In the genomic region with DNA sequence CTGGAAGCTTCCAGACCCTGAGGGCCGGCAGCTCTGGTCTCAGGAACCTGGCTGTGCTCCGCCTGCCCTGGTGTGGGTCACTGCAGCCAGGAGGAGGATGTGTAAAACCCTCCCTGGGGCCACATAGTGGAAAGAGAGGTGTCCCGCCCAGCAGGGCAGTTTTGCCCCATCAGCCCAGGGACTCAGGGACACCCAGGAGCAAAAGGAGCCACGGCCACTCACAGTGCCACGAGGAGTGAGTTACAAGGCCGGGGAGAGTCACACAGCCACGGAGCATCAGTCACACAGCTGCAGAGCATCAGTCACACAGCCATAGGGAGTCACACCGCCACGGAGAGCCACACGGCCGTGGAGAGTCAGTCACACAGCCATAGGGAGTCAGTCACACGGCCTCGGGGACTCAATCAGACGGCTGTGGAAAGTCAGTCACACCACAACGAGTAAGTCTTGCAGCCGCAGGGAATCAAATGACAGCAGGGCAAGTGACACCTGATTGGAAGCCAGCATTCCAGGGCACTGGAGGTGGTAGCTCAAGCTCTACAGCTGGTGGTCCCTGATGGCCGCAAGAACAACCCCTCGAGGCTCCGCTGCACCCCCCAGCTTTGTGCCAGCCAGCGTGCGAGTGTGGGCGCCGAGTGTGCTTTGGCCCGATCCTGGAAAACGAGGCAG, we compare ENCODE assay signal across 22 cellular contexts.
DNase-seq lines count a peak whose midpoint lies in the region; ATAC-seq and TF ChIP-seq lines count a peak whose summit lies in the region.
"Had no signal": no experiment of that assay in that cellular context is flagged by ENCODE, and none has a peak within 500 bp of the region (broad histone marks: within the 10 kb centered on the region; RNA-seq: fewer than 3 reads in every experiment).

No MANE protein-coding gene starts in this region.

- intact Hi-C loops in left cardiac atrium (cut with DNase I) (no loop called here), psoas muscle (cut with DNase I) (no loop called here)

- H3K4me1 Mint-ChIP-seq in brain, result peaks cover 95% of the 10 kb centered on the region
- H3K4me1 Mint-ChIP-seq: CD4-positive, alpha-beta memory T cell had no signal

- no peak overlapping the region for H2AK5ac ChIP-seq in mesendoderm (ENCODE audit: low read length)

- H2BK120ac ChIP-seq in mesendoderm (ENCODE audit: low read depth, low read length), result no peak overlapping the region

- H2BK15ac ChIP-seq in mesendoderm (replicated peaks; ENCODE audit: low read depth), result no peak overlapping the region

- H3K4me2 ChIP-seq in mesendoderm (ENCODE audit: low read length), result no peak overlapping the region
- H3K4me2 ChIP-seq: A549, GM23338 had no signal

- H3K23ac ChIP-seq in mesendoderm (ENCODE audit: low read length), result no peak overlapping the region

- no peak overlapping the region for H3K4me3 Mint-ChIP-seq in brain
- H3K4me3 Mint-ChIP-seq: CD4-positive, alpha-beta memory T cell; GM23338 had no signal

- H3K56ac ChIP-seq in mesendoderm (ENCODE audit: low read length), result no peak overlapping the region

- no peak for DNase-seq in left cardiac atrium
- DNase-seq in mesendoderm, result peak; percentile 43
- DNase-seq in psoas muscle, result no peak
- no peak for DNase-seq in NCI-H774 (lab: John Stamatoyannopoulos, UW)
- no peak for DNase-seq in stimulated activated CD4-positive, alpha-beta T cell treated with anti-CD3 and anti-CD28 coated beads, Interleukin-2, amount 100 ng/mL, for 24 hours
- DNase-seq in activated CD8-positive, alpha-beta memory T cell treated with anti-CD3 and anti-CD28 coated beads, Interleukin-2, amount 50 U/mL, for 48 hours, result no peak
- DNase-seq: CD4-positive, alpha-beta memory T cell; DMS153; GF-D8; NCI-H1105 treated with DMSO at 0.1 percent for 48 hours; NCI-H187; NCI-H2107; NCI-H510A treated with DMSO at 0.1 percent for 48 hours; RPMI8226; SJCRH30 had no signal

- peak overlapping the region in 3 of 5 experiments; percentile 56 to 90 (median 88) for H3K27ac Mint-ChIP-seq in brain
- H3K27ac Mint-ChIP-seq: CD4-positive, alpha-beta memory T cell; GM23338 had no signal

- H3K4me3 ChIP-seq in mesendoderm (ENCODE audit: low read length) (no peak overlapping the region), psoas muscle (peak overlapping the region; percentile 12)
- H3K4me3 ChIP-seq: A549, BLaER1, GM23338, K562, SJCRH30 had no signal

- ATAC-seq in left cardiac atrium (peak; percentile 37 to 46), psoas muscle (peak; percentile 43 to 72 (median 60)), HG03139 (IDR thresholded peaks at IDR 0.05; ENCODE audit: unreplicated experiment) (no peak)
- ATAC-seq: A549, GM23338, HCT116, K562 had no signal

- no peaks in the 10 kb centered on the region for H3K36me3 Mint-ChIP-seq in brain
- H3K36me3 Mint-ChIP-seq: CD4-positive, alpha-beta memory T cell had no signal

- H3K27me3 Mint-ChIP-seq in brain, result peaks cover 9% of the 10 kb centered on the region

- H3K36me3 ChIP-seq in mesendoderm (ENCODE audit: control insufficient read depth, insufficient read depth, low read length) (no peaks in the 10 kb centered on the region), psoas muscle (ENCODE audit: insufficient read depth in 1 of 2, low read depth in 1 of 2) (no peaks in the 10 kb centered on the region)
- H3K36me3 ChIP-seq: BLaER1, SJCRH30 had no signal

- H3K4ac ChIP-seq in mesendoderm (ENCODE audit: low read depth, low read length), result no peak overlapping the region

- no peaks in the 10 kb centered on the region for H3K4me1 ChIP-seq in mesendoderm (ENCODE audit: control insufficient read depth, low read depth, low read length)
- peaks cover 38% of the 10 kb centered on the region for H3K4me1 ChIP-seq in psoas muscle
- H3K4me1 ChIP-seq: A549 had no signal

- TF ChIP-seq CTCF in brain (conservative IDR thresholded peaks at IDR 0.05) (no peak), psoas muscle (IDR thresholded peaks at IDR 0.05) (no peak)

- no peak overlapping the region for H2BK5ac ChIP-seq in mesendoderm (ENCODE audit: low read length)

- H4K5ac ChIP-seq in mesendoderm (ENCODE audit: low read length), result no peak overlapping the region

- no peak overlapping the region for H3K18ac ChIP-seq in mesendoderm (ENCODE audit: low read length)

- H3K79me1 ChIP-seq in mesendoderm (ENCODE audit: low read length), result no peaks in the 10 kb centered on the region

- no peak overlapping the region for H4K8ac ChIP-seq in mesendoderm (ENCODE audit: low read depth, low read length)

- no peaks in the 10 kb centered on the region for H3K27me3 ChIP-seq in mesendoderm (ENCODE audit: insufficient read depth, low read length, poor library complexity)
- no peaks in the 10 kb centered on the region for H3K27me3 ChIP-seq in psoas muscle (ENCODE audit: insufficient read depth in 3 of 3, low read length in 2 of 3)
- H3K27me3 ChIP-seq: BLaER1 had no signal

- H3K9me3 Mint-ChIP-seq in brain, result peaks cover 0 to 6% (median 0%) of the 10 kb centered on the region in 5 experiments
- H3K9me3 Mint-ChIP-seq: CD4-positive, alpha-beta memory T cell; GM23338 had no signal

- H3K79me2 ChIP-seq in mesendoderm (ENCODE audit: control insufficient read depth, insufficient read depth, low read length), result no peaks in the 10 kb centered on the region

- no peak overlapping the region for H3K9ac ChIP-seq in mesendoderm (ENCODE audit: low read length)
- H3K9ac ChIP-seq: BLaER1 had no signal

- H3K27ac ChIP-seq in mesendoderm (ENCODE audit: low read depth, low read length), result no peak overlapping the region
- no peak overlapping the region for H3K27ac ChIP-seq in psoas muscle
- H3K27ac ChIP-seq: A549, BLaER1, SJCRH30 had no signal

- WGBS in mesendoderm (ENCODE audit: extremely low coverage, insufficient coverage, low lambda C conversion rate), result no CpG with 5 or more reads among the region's 25 CpGs
- WGBS in psoas muscle, 3 donors, result 46 to 58% (median 51%) methylated on average over 25 of the region's 25 CpGs

- no peaks in the 10 kb centered on the region for H3K9me3 ChIP-seq in psoas muscle
- H3K9me3 ChIP-seq: A549, BLaER1, SJCRH30 had no signal
